ENCODE assay signal across 18 cellular contexts in the genomic region with DNA sequence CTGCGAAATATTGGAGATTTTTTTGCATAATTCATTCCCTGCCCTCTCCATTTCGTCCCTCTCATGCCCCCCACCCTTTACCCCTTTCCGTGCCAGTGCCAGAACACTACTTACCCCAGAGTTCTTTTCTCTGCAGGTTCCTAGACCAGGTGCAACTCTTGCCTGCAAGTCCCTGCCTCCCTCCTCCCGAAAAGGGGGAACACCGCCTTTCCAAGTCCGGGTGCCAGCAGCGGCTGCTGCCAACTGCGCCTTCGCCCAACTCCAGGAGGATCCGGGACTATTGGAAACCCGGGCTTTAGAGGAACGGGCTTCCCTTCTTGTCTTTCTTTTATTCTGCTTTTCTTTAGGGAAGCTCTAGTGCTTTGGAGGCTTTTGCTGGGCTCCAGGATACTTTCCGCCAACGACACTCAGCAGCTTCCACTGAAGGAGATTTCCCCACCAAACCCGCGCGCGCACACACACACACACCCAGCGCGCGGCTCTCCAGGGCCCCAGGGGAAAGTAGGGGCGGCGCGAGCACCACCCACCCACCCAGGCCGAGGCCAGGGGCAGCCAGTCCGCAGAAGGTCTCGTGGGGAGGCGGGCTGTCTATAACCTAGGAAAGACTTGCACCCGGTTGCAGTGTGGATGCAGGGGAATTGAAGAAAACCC. TPM values are rescaled to one million over a fixed set of nuclear protein-coding genes. Genes with fewer than 3 reads are reported as not detected.
DNase-seq lines count a peak whose midpoint lies in the region; ATAC-seq, FAIRE-seq and TF ChIP-seq lines count a peak whose summit lies in the region.
"Had no signal": no experiment of that assay in that cellular context is flagged by ENCODE, and none has a peak within 500 bp of the region (broad histone marks: within the 10 kb centered on the region; RNA-seq: fewer than 3 reads in every experiment).

No MANE protein-coding gene starts in this region.

- TF ChIP-seq EP300 in H1 (IDR thresholded peaks at IDR 0.05; ENCODE audit: borderline replicate concordance in 1 of 2, low read depth in 2 of 2, low read length in 2 of 2) (no peak), neural cell (conservative IDR thresholded peaks at IDR 0.05; ENCODE audit: poor library complexity, severe bottlenecking) (no peak)

- H3K18ac ChIP-seq in H1 (ENCODE audit: extremely low read depth, low read length): no peak overlapping the region

- no peaks in the 10 kb centered on the region for H3K36me3 ChIP-seq in H1 (ENCODE audit: control insufficient read depth in 2 of 4, insufficient read depth in 4 of 4, low read length in 3 of 4)
- H3K36me3 ChIP-seq in neural cell (ENCODE audit: insufficient read depth, low read length): no peaks in the 10 kb centered on the region
- no peaks in the 10 kb centered on the region for H3K36me3 ChIP-seq in PC-3 (ENCODE audit: low read depth, low read length)
- H3K36me3 ChIP-seq: gastrocnemius medialis, right atrium auricular region had no signal

- H3K9ac ChIP-seq in H1 (replicated peaks in 1 of 4; ENCODE audit: extremely low read depth in 1 of 4, low read depth in 3 of 4, low read length in 3 of 4) (no peak overlapping the region), neural cell (ENCODE audit: low read length) (peak overlapping the region; percentile 25), PC-3 (ENCODE audit: low read length) (no peak overlapping the region)

- no peak overlapping the region for H4K5ac ChIP-seq in H1 (ENCODE audit: insufficient read length, low read depth, low read length)

- H3K27me3 ChIP-seq in H1 (replicated peaks in 1 of 4; ENCODE audit: control insufficient read depth in 3 of 4, extremely low read depth in 1 of 4, insufficient read depth in 3 of 4, low read length in 3 of 4) (peaks cover 34 to 50% (median 42%) of the 10 kb centered on the region in 4 experiments), neural cell (ENCODE audit: insufficient read depth, low read depth, low read length) (peaks cover 88% of the 10 kb centered on the region), PC-3 (ENCODE audit: low read length) (peaks cover 29% of the 10 kb centered on the region)

- no peak overlapping the region for H4K91ac ChIP-seq in H1 (replicated peaks; ENCODE audit: insufficient read length, low read length)

- peaks cover 0 to 6% (median 2%) of the 10 kb centered on the region in 4 experiments; a peak in 4 of 7 replicates for H3K4me1 ChIP-seq in H1 (replicated peaks in 1 of 4; ENCODE audit: control insufficient read depth in 3 of 4, insufficient read depth in 4 of 4, low read length in 3 of 4)
- H3K4me1 ChIP-seq in PC-3 (ENCODE audit: insufficient read depth, low read length): no peaks in the 10 kb centered on the region

- no peaks in the 10 kb centered on the region for H3K9me2 ChIP-seq in neural cell (ENCODE audit: insufficient read depth, low read length)
- no peaks in the 10 kb centered on the region for H3K9me2 ChIP-seq in PC-3 (replicated peaks; ENCODE audit: low read length)

- no peaks in the 10 kb centered on the region for H3K79me1 ChIP-seq in H1 (ENCODE audit: low read depth, low read length)

- no peak for TF ChIP-seq CTCF in H1 (IDR thresholded peaks at IDR 0.05; ENCODE audit: control extremely low read depth in 1 of 3, insufficient read depth in 1 of 3, low read depth in 1 of 3, low read length in 3 of 3)
- no peak for TF ChIP-seq CTCF in neural cell (IDR thresholded peaks at IDR 0.05; ENCODE audit: poor library complexity, severe bottlenecking)
- TF ChIP-seq CTCF in PC-3 (conservative IDR thresholded peaks at IDR 0.05; ENCODE audit: low read depth, low read length): no peak

- no peak overlapping the region for H2BK15ac ChIP-seq in H1 (ENCODE audit: low read length)

- 5% methylated on average over 17 of the region's 29 CpGs; no CpG with 5 or more reads in 1 of the 2 experiments for WGBS in H1 (ENCODE audit: extremely low coverage in 1 of 2, insufficient coverage in 1 of 2, insufficient read length in 1 of 2, insufficient replicate concordance in 2 of 2, low coverage in 1 of 2, low lambda C conversion rate in 2 of 2, missing lambda C conversion rate in 1 of 2), 2 experiments

- H3K4ac ChIP-seq in H1 (replicated peaks; ENCODE audit: insufficient read length, low read depth, low read length): no peak overlapping the region

- no TSS peak for BruUV-seq in PC-3 (replicated peaks; lab: Mats Ljungman, UMichigan)

- H3K27ac ChIP-seq in H1 (ENCODE audit: low read depth, low read length): no peak overlapping the region
- H3K27ac ChIP-seq in neural cell (ENCODE audit: low read length): no peak overlapping the region
- no peak overlapping the region for H3K27ac ChIP-seq in PC-3 (ENCODE audit: low read length)
- H3K27ac ChIP-seq: gastrocnemius medialis, right atrium auricular region had no signal

- H3F3A ChIP-seq in neural cell (ENCODE audit: insufficient read depth, low read length, poor library complexity, severe bottlenecking) (no peaks in the 10 kb centered on the region), PC-3 (ENCODE audit: low read length, unreplicated experiment) (no peaks in the 10 kb centered on the region)

- intact Hi-C loops in sciatic nerve (cut with DNase I) (no loop called here), PC-3 (cut with micrococcal nuclease) (no loop called here)

- H3K4me3 ChIP-seq in H1 (ENCODE audit: extremely low read depth in 1 of 4, insufficient read depth in 2 of 4, low read depth in 3 of 4, low read length in 4 of 4) (peak overlapping the region; percentile 60 to 75 (median 65)), neural cell (ENCODE audit: low read length) (peak overlapping the region; percentile 84), PC-3 (ENCODE audit: low read length) (no peak overlapping the region)

- no peak for TF ChIP-seq POLR2A in H1 (IDR thresholded peaks at IDR 0.05; ENCODE audit: control extremely low read depth in 1 of 2, low read depth in 2 of 2, low read length in 2 of 2)

- peak overlapping the region; percentile 91 to 97 for H3K4me2 ChIP-seq in H1 (ENCODE audit: insufficient read depth in 1 of 2, low read depth in 2 of 2, low read length in 2 of 2)
- H3K4me2 ChIP-seq in neural cell (ENCODE audit: low read length): peak overlapping the region; percentile 76
- no peak overlapping the region for H3K4me2 ChIP-seq in PC-3 (ENCODE audit: low read length)

- H4K20me1 ChIP-seq in H1 (replicated peaks in 1 of 2; ENCODE audit: control insufficient read depth in 1 of 2, insufficient read depth in 2 of 2, low read length in 2 of 2): no peaks in the 10 kb centered on the region
- H4K20me1 ChIP-seq in neural cell (ENCODE audit: insufficient read depth): no peaks in the 10 kb centered on the region
- H4K20me1 ChIP-seq in PC-3 (ENCODE audit: low read length): no peaks in the 10 kb centered on the region

- DNase-seq in COLO668 (lab: John Stamatoyannopoulos, UW; ENCODE audit: unreplicated experiment): peak; percentile 26
- DNase-seq in NCI-H345 (lab: John Stamatoyannopoulos, UW): peak; percentile 60
- no peak for DNase-seq in H1 (ENCODE audit: low read depth in 1 of 2, low spot score in 2 of 2)
- DNase-seq in sciatic nerve (ENCODE audit: low spot score): no peak
- no peak for DNase-seq in mesenteric fat pad (ENCODE audit: low spot score)
- no peak for DNase-seq in NCI-H524 treated with DMSO at 0.1 percent for 48 hours (lab: John Stamatoyannopoulos, UW)
- DNase-seq in PC-3: no peak
- DNase-seq: activated CD4-positive, CD25-positive, alpha-beta regulatory T cell; activated CD8-positive, alpha-beta memory T cell treated with anti-CD3 and anti-CD28 coated beads, Interleukin-2, amount 10 ng/mL, durations not matched to agents 7 days and 5 days; activated naive CD4-positive, alpha-beta T cell treated with anti-CD3 and anti-CD28 coated beads, Interleukin-2, amount 10 ng/mL, durations not matched to agents 7 days and 5 days; Calu3; gastrocnemius medialis; GOT3; KBM-7 had no signal

- POLR2A ChIA-PET in H1 (lab: Charles Lee; ENCODE audit: partially characterized antibody) (interaction anchor here (1.3 kb wide), 1 partner anchor 18 kb away, joined by 4 read pairs; no protein-coding TSS in a partner anchor), PC-3 (lab: Charles Lee; ENCODE audit: unreplicated experiment) (no interaction called here)

- H2AFZ ChIP-seq in H1 (ENCODE audit: low read length) (peak overlapping the region; percentile 64), neural cell (ENCODE audit: low read depth, low read length) (no peak overlapping the region), PC-3 (ENCODE audit: low read length) (no peak overlapping the region)

- H3K9me3 ChIP-seq in H1 (ENCODE audit: insufficient read depth in 2 of 2, low read depth in 1 of 2, low read length in 1 of 2): no peaks in the 10 kb centered on the region
- H3K9me3 ChIP-seq in neural cell (ENCODE audit: low read length): no peaks in the 10 kb centered on the region
- H3K9me3 ChIP-seq in PC-3 (ENCODE audit: low read length): peaks cover 18% of the 10 kb centered on the region
- H3K9me3 ChIP-seq: gastrocnemius medialis had no signal

- FAIRE-seq in H1 (lab: Jason Lieb, UNC): no peak
- FAIRE-seq: bronchial epithelial cell had no signal

- CTCF ChIA-PET in H1 (lab: Charles Lee; ENCODE audit: partially characterized antibody): interaction anchor here (0.6 to 3.1 kb wide), 4 partner anchors 12 to 298 kb away, joined by 3 to 17 read pairs (median 4); no protein-coding TSS in a partner anchor
- CTCF ChIA-PET in PC-3 (lab: Charles Lee): no interaction called here

- H3K23ac ChIP-seq in H1 (ENCODE audit: insufficient read length): no peak overlapping the region

- no peak overlapping the region for H2BK20ac ChIP-seq in H1 (ENCODE audit: low read length)

- H3K79me2 ChIP-seq in H1 (ENCODE audit: control insufficient read depth in 1 of 2, insufficient read depth in 2 of 2, low read length in 2 of 2) (no peaks in the 10 kb centered on the region), neural cell (replicated peaks; ENCODE audit: insufficient read depth, low read length) (no peaks in the 10 kb centered on the region), PC-3 (ENCODE audit: low read length) (no peaks in the 10 kb centered on the region)

- no peak overlapping the region for H2BK120ac ChIP-seq in H1 (replicated peaks; ENCODE audit: low read depth, low read length)

- H2AK5ac ChIP-seq in H1 (ENCODE audit: low read depth, low read length): no peak overlapping the region

- H4K8ac ChIP-seq in H1 (ENCODE audit: extremely low read depth, insufficient read depth, low read length): no peak overlapping the region

- H3K14ac ChIP-seq in H1 (ENCODE audit: insufficient read length): no peak overlapping the region

- no peak overlapping the region for H2BK12ac ChIP-seq in H1 (ENCODE audit: low read depth, low read length)

- no peak overlapping the region for H2BK5ac ChIP-seq in H1 (ENCODE audit: low read depth, low read length)

- TF ChIP-seq RAD21 in H1 (IDR thresholded peaks at IDR 0.05 in 1 of 2, conservative IDR thresholded peaks at IDR 0.05 in 1 of 2; ENCODE audit: low read depth in 2 of 2, low read length in 2 of 2) (no peak), neural cell (conservative IDR thresholded peaks at IDR 0.05) (no peak)

- H3K23me2 ChIP-seq in H1 (ENCODE audit: low read depth, low read length): peaks cover 20% of the 10 kb centered on the region; the same call in 1 of the 2 replicates

- no peak overlapping the region for H3K56ac ChIP-seq in H1 (replicated peaks; ENCODE audit: insufficient read length, low read depth, low read length)

- ATAC-seq in sciatic nerve (no peak), PC-3 (no peak)
- ATAC-seq: activated CD8-positive, alpha-beta memory T cell treated with anti-CD3 and anti-CD28 coated beads, Interleukin-2, amount 10 ng/mL, durations not matched to agents 7 days and 5 days; gastrocnemius medialis had no signal

RNA-seq across cellular contexts. Expression of a gene that starts 0.8 kb away (rescaled TPM):
- total RNA-seq in H1 (2021; fragmentation: NEBNext Ultra II Directional; extraction: Animal tissue kit (Norgen Biotek cat#: 25700)): 0.63 and 0.96 TPM in 2 replicates
- polyA plus RNA-seq in H1 (2011; rRNA removed) (0.60 and 0.75 TPM in 2 replicates), neural cell (6.2 and 7.1 TPM in 2 replicates)
- polyA plus RNA-seq in H1 (2011; cell fraction: cytosol; rRNA removed): 0.71 TPM
- polyA plus RNA-seq in H1 (2011; cell fraction: nucleus; rRNA removed): 0.51 TPM
- polyA plus RNA-seq in H1 (2012, experiment 1 of 2): 0.29 to 0.68 TPM (median 0.52 TPM) in 4 replicates
- 0.07 TPM for polyA plus RNA-seq in H1 (2012, experiment 2 of 2)
- 0.85 TPM for polyA plus RNA-seq in H1 (2013, experiment 1 of 2)
- 1.1 TPM for polyA plus RNA-seq in H1 (2013, experiment 2 of 2)
- 0.56 and 1.2 TPM in 2 replicates for polyA minus RNA-seq in H1 (2011; rRNA and poly(A)+ RNA removed)
- 0.73 TPM for polyA minus RNA-seq in H1 (2011; cell fraction: cytosol; rRNA and poly(A)+ RNA removed)
- polyA minus RNA-seq in H1 (2011; cell fraction: nucleus; rRNA and poly(A)+ RNA removed): 2.1 TPM
- 8.3 and 10.0 TPM in 2 replicates for polyA minus RNA-seq in neural cell
- total RNA-seq in sciatic nerve (not detected), mesenteric fat pad (not detected), PC-3 (2014; rRNA removed) (not detected in 2 replicates)
- total RNA-seq: bronchial epithelial cell, Calu3, gastrocnemius medialis, NCI-H460, right atrium auricular region had no signal

Comparison
In these comparisons a context has a peak if more than half of its experiments do, and no peak if none do; other contexts are left out.
1. DNase-seq: peak in COLO668 (single experiment) and NCI-H345 (single experiment); none in H1 (0 of 2), sciatic nerve (single experiment), mesenteric fat pad (single experiment), NCI-H524 treated with DMSO at 0.1 percent for 48 hours (single experiment) and PC-3 (single experiment).